Comparison of ENCODE assay signal across 7 cellular contexts in genomic region chr3:9915252-9916141, GRCh38. TPM values are rescaled to one million over a fixed set of nuclear protein-coding genes. Genes with fewer than 3 reads are reported as not detected.
DNase-seq lines count a peak whose midpoint lies in the region; ATAC-seq and TF ChIP-seq lines count a peak whose summit lies in the region.

No MANE protein-coding gene starts in this region.

- H3K4me3 ChIP-seq in lower leg skin (ENCODE audit: low read depth, poor library complexity, severe bottlenecking), result peak overlapping the region; percentile 21

- peaks cover 0 to 29% (median 19%) of the 10 kb centered on the region in 3 donors for H3K4me1 Mint-ChIP-seq in T-cell
- H3K4me1 Mint-ChIP-seq in stimulated activated naive B cell treated with anti-CD40 and anti-IgM and Interleukin-4, amounts not matched to agents 10 μg/mL and 1 μg/mL and 100 μg/mL, for 72 hours, result peaks cover 13 to 23% of the 10 kb centered on the region in 2 donors

- H3K27me3 Mint-ChIP-seq in T-cell, result no peaks in the 10 kb centered on the region
- peaks cover 18 to 31% of the 10 kb centered on the region in 2 donors for H3K27me3 Mint-ChIP-seq in stimulated activated naive B cell treated with anti-CD40 and anti-IgM and Interleukin-4, amounts not matched to agents 10 μg/mL and 1 μg/mL and 100 μg/mL, for 72 hours

- no peaks in the 10 kb centered on the region for H3K9me3 Mint-ChIP-seq in T-cell
- no peaks in the 10 kb centered on the region for H3K9me3 Mint-ChIP-seq in stimulated activated naive B cell treated with anti-CD40 and anti-IgM and Interleukin-4, amounts not matched to agents 10 μg/mL and 1 μg/mL and 100 μg/mL, for 72 hours

- CTCF ChIA-PET in T-cell (lab: Charles Lee), result interaction anchor here (0.6 to 0.7 kb wide), 2 partner anchors 16 to 141 kb away, joined by 3 read pairs; no protein-coding TSS in a partner anchor

- WGBS in lower leg skin, 2 donors, result 21 to 65% methylated on average over 52 to 73 of the region's 99 CpGs

- no peak overlapping the region for H3K27ac Mint-ChIP-seq in T-cell
- no peak overlapping the region for H3K27ac Mint-ChIP-seq in stimulated activated naive B cell treated with anti-CD40 and anti-IgM and Interleukin-4, amounts not matched to agents 10 μg/mL and 1 μg/mL and 100 μg/mL, for 72 hours

- H3K4me3 Mint-ChIP-seq in T-cell, result peak overlapping the region; percentile 70 to 73 (median 71)
- peak overlapping the region; percentile 82 to 87 for H3K4me3 Mint-ChIP-seq in stimulated activated naive B cell treated with anti-CD40 and anti-IgM and Interleukin-4, amounts not matched to agents 10 μg/mL and 1 μg/mL and 100 μg/mL, for 72 hours

- no peaks in the 10 kb centered on the region for H3K36me3 Mint-ChIP-seq in T-cell
- peaks cover 3% of the 10 kb centered on the region in 2 donors for H3K36me3 Mint-ChIP-seq in stimulated activated naive B cell treated with anti-CD40 and anti-IgM and Interleukin-4, amounts not matched to agents 10 μg/mL and 1 μg/mL and 100 μg/mL, for 72 hours

- DNase-seq in GM04504 (ENCODE audit: low read depth) (peak; percentile 25), T-cell (peak in 10 of 34 experiments; percentile 7 to 36 (median 23)), ecto neural progenitor cell (ENCODE audit: low spot score) (peak; percentile 78), lower leg skin (ENCODE audit: low spot score in 2 of 2) (peak in 1 of 2 donors; percentile 93), NCI-H226 (no peak)
- no peak for DNase-seq in stimulated activated naive B cell treated with anti-CD40 and anti-IgM and Interleukin-4, amounts not matched to agents 10 μg/mL and 1 μg/mL and 100 μg/mL, for 72 hours

- no peak for TF ChIP-seq POLR2A in lower leg skin (IDR thresholded peaks at IDR 0.05)

- intact Hi-C loops in lower leg skin (cut with DNase I; ENCODE audit: low total_unique reads), result loop anchor here (10.0 kb wide), 1 partner anchor 61 kb away; no protein-coding TSS in a partner anchor

- TF ChIP-seq CTCF in lower leg skin (IDR thresholded peaks at IDR 0.05), result no peak

- ATAC-seq in HG03442 (IDR thresholded peaks at IDR 0.05; ENCODE audit: unreplicated experiment) (peak; percentile 36), T-cell (replicated peaks in 1 of 4) (peak; percentile 41 to 62 (median 58))
- ATAC-seq in stimulated activated naive B cell treated with anti-CD40 and anti-IgM and Interleukin-4, amounts not matched to agents 10 μg/mL and 1 μg/mL and 100 μg/mL, for 72 hours (replicated peaks), result peak; percentile 62 to 66

- POLR2A ChIA-PET in T-cell (lab: Charles Lee), result interaction anchor here (0.5 to 0.7 kb wide), 4 partner anchors 17 to 347 kb away, joined by 3 to 13 read pairs (median 3); no protein-coding TSS in a partner anchor

RNA-seq across cellular contexts. Expression of gene IL17RC, which starts 1.4 kb away (rescaled TPM):
- 1 to 10 TPM in 2 of 5 donors, under 1 TPM in 3; 0.54 to 1.2 (median 0.80) TPM for total RNA-seq in T-cell
- 100 to 1,000 TPM in 3 of 4 donors, 10 to 100 TPM in 1; 95.5 to 155 (median 113) TPM for total RNA-seq in lower leg skin

RNA-seq across cellular contexts. Expression of gene IL17RE, which starts 12.8 kb away (rescaled TPM):
- total RNA-seq in T-cell (1 to 10 TPM in 4 of 5 donors, under 1 TPM in 1; 0.68 to 5.1 (median 1.9) TPM), lower leg skin (100 to 1,000 TPM in 1 of 4 donors, 10 to 100 TPM in 3; 71.1 to 117 (median 81.1) TPM)

RNA-seq across cellular contexts. Expression of gene CRELD1, which starts 18.1 kb away (rescaled TPM):
- total RNA-seq in T-cell (10 to 100 TPM; 23.0 to 55.2 (median 48.0) TPM), lower leg skin (10 to 100 TPM; 16.1 to 58.8 (median 28.3) TPM)

RNA-seq across cellular contexts. Expression of gene JAGN1, which starts 25.1 kb away (rescaled TPM):
- total RNA-seq in T-cell (10 to 100 TPM; 16.9 to 28.6 (median 23.7) TPM), lower leg skin (10 to 100 TPM; 39.2 to 70.6 (median 51.0) TPM)

RNA-seq across cellular contexts. Expression of gene CIDEC, which starts 35.4 kb away (rescaled TPM):
- total RNA-seq in T-cell (under 1 TPM in 1 of 5 donors, not detected in 4; 0.66 TPM), lower leg skin (10 to 100 TPM in 2 of 4 donors, 1 to 10 TPM in 2; 2.8 to 23.7 (median 9.0) TPM)

Comparison
In these comparisons a context has a peak if more than half of its experiments do, and no peak if none do; other contexts are left out.
1. DNase-seq: peak in GM04504 (single experiment) and ecto neural progenitor cell (single experiment); none in stimulated activated naive B cell treated with anti-CD40 and anti-IgM and Interleukin-4, amounts not matched to agents 10 μg/mL and 1 μg/mL and 100 μg/mL, for 72 hours (single experiment) and NCI-H226 (single experiment).
2. RNA of gene IL17RC, which starts 1.4 kb away (total RNA-seq): 95.5 to 155 TPM in lower leg skin; 0.54 to 1.2 TPM in T-cell; every median in the first group is over 10 times any median in the second.
3. RNA of gene IL17RE, which starts 12.8 kb away (total RNA-seq): 71.1 to 117 TPM in lower leg skin; 0.68 to 5.1 TPM in T-cell; every median in the first group is over 10 times any median in the second.
4. Peak in every context shown above with its lines, with median percentiles within 50 percentile points of each other: ATAC-seq.